8 cellular contexts compared by ENCODE assay signal in genomic region chr6:111604259-111605099, GRCh38. TPM values are rescaled to one million over a fixed set of nuclear protein-coding genes. Genes with fewer than 3 reads are reported as not detected.
DNase-seq lines count a peak whose midpoint lies in the region; ATAC-seq and TF ChIP-seq lines count a peak whose summit lies in the region.

No MANE protein-coding gene starts in this region.

- H3K4me3 Mint-ChIP-seq in endothelial cell (ENCODE audit: unreplicated experiment) (peak overlapping the region; percentile 92), mesothelial cell of epicardium (peak overlapping the region; percentile 81)

- H3K27me3 ChIP-seq in transverse colon (no peaks in the 10 kb centered on the region), BE2C (no peaks in the 10 kb centered on the region)

- no peak for TF ChIP-seq EP300 in transverse colon (IDR thresholded peaks at IDR 0.05; ENCODE audit: low read depth)

- H3K27ac ChIP-seq in RWPE1 (peak overlapping the region; percentile 99), transverse colon (peak overlapping the region; percentile 87 to 98 (median 95))

- peak; percentile 36 for TF ChIP-seq POLR2A in transverse colon (IDR thresholded peaks at IDR 0.05)

- H3K4me1 Mint-ChIP-seq in endothelial cell (ENCODE audit: unreplicated experiment) = peaks cover 71% of the 10 kb centered on the region
- H3K4me1 Mint-ChIP-seq in mesothelial cell of epicardium = peaks cover 65% of the 10 kb centered on the region

- H3K36me3 Mint-ChIP-seq in endothelial cell (ENCODE audit: low read depth, unreplicated experiment) (peaks cover 5% of the 10 kb centered on the region), mesothelial cell of epicardium (no peaks in the 10 kb centered on the region)

- DNase-seq in RWPE1 (ENCODE audit: low spot score) (peak; percentile 59), endothelial cell (ENCODE audit: low spot score) (peak; percentile 7), mesothelial cell of epicardium (ENCODE audit: low spot score in 2 of 2, unreplicated experiment in 2 of 2) (no peak), transverse colon (peak; percentile 56), BE2C (no peak)

- in situ Hi-C loops in transverse colon (cut with MboI; ENCODE audit: low pct_ligation_motif_present in 1 of 4, low pct_unique_long_range_greater_than_20kb in 1 of 4, low sequenced_read_pairs in 3 of 4) = loop anchor here in 1 of 4 donors (25.0 kb wide), 1 partner anchor 342 kb away; a partner anchor contains a TSS

- H3K9me3 ChIP-seq in transverse colon = no peaks in the 10 kb centered on the region
- no peaks in the 10 kb centered on the region for H3K9me3 ChIP-seq in BE2C

- CTCF ChIA-PET in RWPE1 (lab: Yijun Ruan, JAX) = interaction anchor here (0.7 kb wide), 2 partner anchors 388 to 1604 kb away, joined by 3 read pairs; no protein-coding TSS in a partner anchor

- no peak for TF ChIP-seq CTCF in GM12875 (IDR thresholded peaks at IDR 0.05; ENCODE audit: borderline replicate concordance, insufficient read depth, low read depth, low read length)
- TF ChIP-seq CTCF in RWPE1 (conservative IDR thresholded peaks at IDR 0.05; ENCODE audit: low read depth) = no peak
- TF ChIP-seq CTCF in endothelial cell (IDR thresholded peaks at IDR 0.05; ENCODE audit: unreplicated experiment) = no peak
- no peak for TF ChIP-seq CTCF in mesothelial cell of epicardium (IDR thresholded peaks at IDR 0.05; ENCODE audit: unreplicated experiment)
- TF ChIP-seq CTCF in transverse colon (IDR thresholded peaks at IDR 0.05) = no peak
- no peak for TF ChIP-seq CTCF in BE2C (IDR thresholded peaks at IDR 0.05; ENCODE audit: low read depth, low read length)

- 13 to 25% methylated on average over 3 to 7 of the region's 7 CpGs for WGBS in transverse colon (ENCODE audit: low coverage in 1 of 2), 2 donors

- ATAC-seq in HG02970 (IDR thresholded peaks at IDR 0.05; ENCODE audit: low FRiP score, unreplicated experiment) (no peak), HG03378 (IDR thresholded peaks at IDR 0.05; ENCODE audit: unreplicated experiment) (no peak)

- H3K27ac Mint-ChIP-seq in endothelial cell (ENCODE audit: unreplicated experiment) = peak overlapping the region; percentile 85
- peak overlapping the region; percentile 97 for H3K27ac Mint-ChIP-seq in mesothelial cell of epicardium

- H3K4me1 ChIP-seq in transverse colon (peaks cover 35 to 69% (median 62%) of the 10 kb centered on the region in 4 donors), BE2C (peaks cover 3% of the 10 kb centered on the region; the same call in 1 of the 2 replicates)

- no peaks in the 10 kb centered on the region for H3K9me3 Mint-ChIP-seq in endothelial cell (ENCODE audit: unreplicated experiment)
- H3K9me3 Mint-ChIP-seq in mesothelial cell of epicardium = no peaks in the 10 kb centered on the region

- H3K4me3 ChIP-seq in GM12875 (ENCODE audit: low read depth, low read length) = peak overlapping the region; percentile 59
- peak overlapping the region in 3 of 4 donors; percentile 45 to 68 (median 50) for H3K4me3 ChIP-seq in transverse colon
- no peak overlapping the region for H3K4me3 ChIP-seq in BE2C (ENCODE audit: low read depth, low read length)

- H3K27me3 Mint-ChIP-seq in endothelial cell (ENCODE audit: unreplicated experiment) (peaks cover 2% of the 10 kb centered on the region), mesothelial cell of epicardium (ENCODE audit: low read depth) (no peaks in the 10 kb centered on the region)

- H3K36me3 ChIP-seq in transverse colon (no peaks in the 10 kb centered on the region), BE2C (no peaks in the 10 kb centered on the region)

- POLR2A ChIA-PET in RWPE1 (lab: Yijun Ruan, JAX; ENCODE audit: low non-redundant PET) = no interaction called here

- intact Hi-C loops in transverse colon (cut with DNase I; ENCODE audit: low total_unique reads) = loop anchor here (10.0 kb wide), 1 partner anchor 120 kb away; the partner anchor contains the start of gene REV3L

RNA-seq across cellular contexts. Expression of gene TRAF3IP2, which starts 1.2 kb away (rescaled TPM):
- total RNA-seq in endothelial cell (ENCODE audit: unreplicated experiment) (70.0 TPM), mesothelial cell of epicardium (29.9 to 32.0 TPM (median 30.5 TPM) in 3 replicates), transverse colon (10 to 100 TPM; 33.0 to 57.8 (median 54.5) TPM)
- 71.3 TPM for polyA plus RNA-seq in BE2C (2012; ENCODE audit: insufficient read depth, insufficient read length, low read depth)

Comparison
In these comparisons a context has a peak if more than half of its experiments do, and no peak if none do; other contexts are left out.
1. DNase-seq: peak in RWPE1 (single experiment), endothelial cell (single experiment) and transverse colon (single experiment); none in mesothelial cell of epicardium (0 of 2) and BE2C (single experiment).